18 cellular contexts compared by ENCODE assay signal in genomic region chr7:91620827-91621226, GRCh38.
"Had no signal": no experiment of that assay in that cellular context is flagged by ENCODE, and none has a peak within 500 bp of the region (broad histone marks: within the 10 kb centered on the region; RNA-seq: fewer than 3 reads in every experiment).

No MANE protein-coding gene starts in this region.

- H3K27me3 ChIP-seq: esophagus squamous epithelium, heart left ventricle, ovary, stomach, transverse colon had no signal

- H3K27ac Mint-ChIP-seq: dendritic cell treated with granulocyte-macrophage colony-stimulating factor and Interleukin-4, amounts not matched to agents 40 ng/mL and 50 ng/mL, for 4 days; naive thymus-derived CD4-positive, alpha-beta T cell; nephron progenitor cell had no signal

- H3K9me3 ChIP-seq: esophagus squamous epithelium, heart left ventricle, ovary, stomach, thoracic aorta, transverse colon had no signal

- H3K9me3 Mint-ChIP-seq: dendritic cell treated with granulocyte-macrophage colony-stimulating factor and Interleukin-4, amounts not matched to agents 40 ng/mL and 50 ng/mL, for 4 days; nephron progenitor cell had no signal

- H3K4me1 ChIP-seq: esophagus squamous epithelium, heart left ventricle, stomach, transverse colon had no signal

- H3K4me3 ChIP-seq: esophagus squamous epithelium, heart left ventricle, ovary, stomach, thoracic aorta, transverse colon had no signal

- DNase-seq: esophagus squamous epithelium; foreskin fibroblast; heart left ventricle; hippocampal formation; left colon; naive thymus-derived CD4-positive, alpha-beta T cell; nephron progenitor cell; ovary; right cardiac atrium; small intestine; stimulated activated CD4-positive, alpha-beta T cell treated with anti-CD3 and anti-CD28 coated beads, Interleukin-12 subunit alpha, Interleukin-12 subunit beta, amount 100 ng/mL, for 4 hours; stimulated activated naive CD4-positive, alpha-beta T cell; stomach; substantia nigra; transverse colon had no signal

- ATAC-seq: heart left ventricle; left colon; naive thymus-derived CD4-positive, alpha-beta T cell; right cardiac atrium had no signal

- H3K4me3 Mint-ChIP-seq: dendritic cell treated with granulocyte-macrophage colony-stimulating factor and Interleukin-4, amounts not matched to agents 40 ng/mL and 50 ng/mL, for 4 days; naive thymus-derived CD4-positive, alpha-beta T cell; nephron progenitor cell had no signal

- H3K36me3 ChIP-seq: esophagus squamous epithelium, heart left ventricle, ovary, stomach, thoracic aorta, transverse colon had no signal

- FAIRE-seq: colon, small intestine had no signal

- H3K27ac ChIP-seq: esophagus squamous epithelium, heart left ventricle, ovary, stomach, thoracic aorta, transverse colon had no signal
